8 cellular contexts compared by ENCODE assay signal in genomic region chr11:13668957-13669521, GRCh38. TPM values are rescaled to one million over a fixed set of nuclear protein-coding genes. Genes with fewer than 3 reads are reported as not detected.
DNase-seq lines count a peak whose midpoint lies in the region; ATAC-seq and TF ChIP-seq lines count a peak whose summit lies in the region.

No MANE protein-coding gene starts in this region.

- H3K4me3 Mint-ChIP-seq in Caco-2 (ENCODE audit: unreplicated experiment) (peak overlapping the region; percentile 92), immature natural killer cell (peak overlapping the region; percentile 86 to 92 (median 89))

- H3K9me2 ChIP-seq in SU-DHL-6 (replicated peaks; ENCODE audit: insufficient read depth, low read length): no peaks in the 10 kb centered on the region

- H3K27me3 ChIP-seq in Caco-2 (replicated peaks; ENCODE audit: control insufficient read depth, insufficient read depth, low read length): no peaks in the 10 kb centered on the region
- H3K27me3 ChIP-seq in HUES64 (ENCODE audit: insufficient read depth, low read length): peaks cover 3% of the 10 kb centered on the region; the same call in 1 of the 2 replicates
- H3K27me3 ChIP-seq in SU-DHL-6 (ENCODE audit: low read length): no peaks in the 10 kb centered on the region
- H3K27me3 ChIP-seq in ascending aorta: no peaks in the 10 kb centered on the region

- POLR2A ChIA-PET in Caco-2 (lab: Charles Lee): interaction anchor here (0.6 to 0.8 kb wide), 2 partner anchors 24 to 200 kb away, joined by 3 to 4 read pairs; no protein-coding TSS in a partner anchor

- peaks cover 26% of the 10 kb centered on the region for H4K20me1 ChIP-seq in SU-DHL-6 (ENCODE audit: low read depth, low read length)

- H3K4me1 ChIP-seq in Caco-2: peaks cover 32% of the 10 kb centered on the region
- peaks cover 28% of the 10 kb centered on the region for H3K4me1 ChIP-seq in HUES64 (ENCODE audit: insufficient read depth, low read length)
- H3K4me1 ChIP-seq in ascending aorta: peaks cover 0 to 3% of the 10 kb centered on the region in 2 donors

- CTCF ChIA-PET in Caco-2 (lab: Charles Lee): interaction anchor here (0.7 to 2.4 kb wide), 3 partner anchors 182 to 264 kb away, joined by 3 to 11 read pairs (median 3); no protein-coding TSS in a partner anchor

- TF ChIP-seq CTCF in Caco-2 (IDR thresholded peaks at IDR 0.05; ENCODE audit: insufficient read depth in 1 of 2, low read depth in 1 of 2, low read length in 1 of 2, severe bottlenecking in 1 of 2, unreplicated experiment in 1 of 2) (no peak), SU-DHL-6 (IDR thresholded peaks at IDR 0.05; ENCODE audit: insufficient read depth, low read length, poor library complexity, severe bottlenecking) (no peak), ascending aorta (IDR thresholded peaks at IDR 0.05) (no peak)

- H3K9ac ChIP-seq in HUES64 (ENCODE audit: low read depth, low read length) (peak overlapping the region; percentile 77), SU-DHL-6 (ENCODE audit: low read length) (peak overlapping the region; percentile 84)

- peak overlapping the region; percentile 75; the same call in 1 of the 2 replicates for H3K27ac ChIP-seq in HUES64 (ENCODE audit: low read depth, low read length)
- peak overlapping the region; percentile 64 for H3K27ac ChIP-seq in SU-DHL-6 (ENCODE audit: low read depth, low read length)
- peak overlapping the region; percentile 79 to 84 for H3K27ac ChIP-seq in ascending aorta

- no TSS peak for BruUV-seq in Caco-2 (replicated peaks; lab: Mats Ljungman, UMichigan)

- peak overlapping the region; percentile 58 for H2AFZ ChIP-seq in SU-DHL-6 (ENCODE audit: low read depth, low read length, severe bottlenecking)

- H3K4me1 Mint-ChIP-seq in Caco-2 (ENCODE audit: low read depth, unreplicated experiment) (peaks cover 27% of the 10 kb centered on the region), immature natural killer cell (peaks cover 44 to 57% of the 10 kb centered on the region in 2 donors)

- peak; percentile 13 for ATAC-seq in GM21390 (IDR thresholded peaks at IDR 0.05; ENCODE audit: unreplicated experiment)

- H3K9me3 ChIP-seq in Caco-2: no peaks in the 10 kb centered on the region
- no peaks in the 10 kb centered on the region for H3K9me3 ChIP-seq in HUES64 (ENCODE audit: insufficient read depth, low read depth, low read length)
- no peaks in the 10 kb centered on the region for H3K9me3 ChIP-seq in SU-DHL-6 (ENCODE audit: insufficient read depth, low read length)
- H3K9me3 ChIP-seq in ascending aorta: no peaks in the 10 kb centered on the region

- H3K4me2 ChIP-seq in SU-DHL-6 (ENCODE audit: low read depth, low read length, poor library complexity, severe bottlenecking): peak overlapping the region; percentile 97

- peaks cover 10% of the 10 kb centered on the region; the same call in 1 of the 2 replicates for H3F3A ChIP-seq in SU-DHL-6 (ENCODE audit: insufficient read depth)

- under 1% methylated on average over 33 of the region's 33 CpGs for WGBS in HUES64

- intact Hi-C loops in Caco-2 (cut with micrococcal nuclease; ENCODE audit: unreplicated experiment) (loop anchor here (2.0 kb wide), 1 partner anchor 206 kb away; the partner anchor contains the start of gene BTBD10), ascending aorta (cut with DNase I) (loop anchor here (1.0 to 10.0 kb wide), 3 partner anchors 207 to 1226 kb away; partner anchors contain the start of genes BMAL1, BTBD10 and CYP2R1)

- no peaks in the 10 kb centered on the region for H3K27me3 Mint-ChIP-seq in Caco-2 (ENCODE audit: insufficient read depth, unreplicated experiment)
- peaks cover 6 to 15% (median 9%) of the 10 kb centered on the region in 3 donors for H3K27me3 Mint-ChIP-seq in immature natural killer cell (ENCODE audit: low read depth in 3 of 3)

- H3K9me3 Mint-ChIP-seq in Caco-2 (ENCODE audit: unreplicated experiment) (no peaks in the 10 kb centered on the region), immature natural killer cell (no peaks in the 10 kb centered on the region)

- peaks cover 25% of the 10 kb centered on the region for H3K36me3 Mint-ChIP-seq in Caco-2 (ENCODE audit: insufficient read depth, unreplicated experiment)
- H3K36me3 Mint-ChIP-seq in immature natural killer cell: no peaks in the 10 kb centered on the region

- peaks cover 55% of the 10 kb centered on the region for H3K79me2 ChIP-seq in SU-DHL-6 (ENCODE audit: insufficient read depth, low read length)

- peak overlapping the region; percentile 91 for H3K27ac Mint-ChIP-seq in Caco-2 (ENCODE audit: unreplicated experiment)
- peak overlapping the region; percentile 71 to 91 (median 81) for H3K27ac Mint-ChIP-seq in immature natural killer cell

- DNase-seq in Caco-2 (peak; percentile 55 to 61), ascending aorta (ENCODE audit: low spot score in 2 of 2) (peak in 1 of 2 donors; percentile 73), immature natural killer cell (peak in 2 of 3 donors; percentile 58 to 61), HuH-7 (ENCODE audit: low spot score) (no peak)
- peak; percentile 24 to 27 for DNase-seq in stimulated activated CD4-positive, alpha-beta T cell treated with anti-CD3 and anti-CD28 coated beads, Interleukin-15, amount 100 ng/mL, for 48 hours (ENCODE audit: low read depth in 2 of 2)

- no peaks in the 10 kb centered on the region for H3K36me3 ChIP-seq in Caco-2 (ENCODE audit: control insufficient read depth, insufficient read depth, low read length)
- no peaks in the 10 kb centered on the region for H3K36me3 ChIP-seq in HUES64 (ENCODE audit: insufficient read depth, low read length)
- 0 out of 2 replicates have a peak, but pooled peaks cover 4% of the 10 kb centered on the region for H3K36me3 ChIP-seq in SU-DHL-6 (ENCODE audit: low read length)
- H3K36me3 ChIP-seq in ascending aorta: no peaks in the 10 kb centered on the region

- peak overlapping the region; percentile 73 for H3K4me3 ChIP-seq in Caco-2 (ENCODE audit: low read depth, low read length)
- peak overlapping the region; percentile 71 for H3K4me3 ChIP-seq in HUES64 (ENCODE audit: low read length)
- H3K4me3 ChIP-seq in SU-DHL-6 (ENCODE audit: insufficient read depth, low read length, poor library complexity, severe bottlenecking): peak overlapping the region; percentile 82
- peak overlapping the region; percentile 92 to 95 for H3K4me3 ChIP-seq in ascending aorta

RNA-seq across cellular contexts. Expression of gene FAR1, which starts 0.6 kb away (rescaled TPM):
- total RNA-seq in Caco-2 (2022): 91.2 and 96.0 TPM in 2 replicates
- polyA plus RNA-seq in HUES64 (2013, experiment 1 of 2): 38.1 TPM
- polyA plus RNA-seq in HUES64 (2013, experiment 2 of 2): 43.4 TPM
- total RNA-seq in ascending aorta: 66.0 TPM
- 10 to 100 TPM; 12.6 to 39.6 (median 25.2) TPM for polyA plus RNA-seq in immature natural killer cell
